In the genomic region with DNA sequence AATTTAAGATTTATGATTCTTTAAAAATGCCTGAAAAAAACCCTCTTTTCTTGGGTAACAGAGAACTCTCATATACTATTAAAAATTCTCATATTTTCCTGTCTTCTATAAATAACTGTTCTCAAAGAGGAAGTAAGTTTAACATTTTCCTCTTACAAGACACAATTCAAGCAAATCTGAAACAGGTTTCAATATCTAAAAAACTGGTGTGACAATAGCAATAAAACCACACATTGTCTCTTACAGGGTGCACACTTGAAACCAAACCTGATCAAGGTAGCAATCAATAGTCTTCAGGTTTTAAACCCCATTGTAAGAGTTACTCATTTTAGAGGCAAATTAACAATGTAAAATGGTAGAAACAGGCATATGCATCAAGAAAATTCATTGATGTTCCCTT, we compare ENCODE assay signal across 11 cellular contexts. TPM values are rescaled to one million over a fixed set of nuclear protein-coding genes. Genes with fewer than 3 reads are reported as not detected.
DNase-seq lines count a peak whose midpoint lies in the region; ATAC-seq and TF ChIP-seq lines count a peak whose summit lies in the region.
"Had no signal": no experiment of that assay in that cellular context is flagged by ENCODE, and none has a peak within 500 bp of the region (broad histone marks: within the 10 kb centered on the region; RNA-seq: fewer than 3 reads in every experiment).

No MANE protein-coding gene starts in this region.

- CTCF ChIA-PET in activated CD4-positive, alpha-beta memory T cell treated with anti-CD3 and anti-CD28 coated beads for 36 hours (lab: Charles Lee), result no interaction called here
- CTCF ChIA-PET in activated CD4-positive, alpha-beta memory T cell treated with anti-CD3 and anti-CD28 coated beads, Interleukin-2, amount 10 ng/mL, durations not matched to agents 7 days and 5 days (lab: Charles Lee), result interaction anchor here (0.9 kb wide), 1 partner anchor 14 kb away, joined by 3 read pairs; no protein-coding TSS in a partner anchor

- no peaks in the 10 kb centered on the region for H3K27me3 Mint-ChIP-seq in activated CD4-positive, alpha-beta memory T cell treated with anti-CD3 and anti-CD28 coated beads for 36 hours
- H3K27me3 Mint-ChIP-seq in activated CD4-positive, alpha-beta memory T cell treated with anti-CD3 and anti-CD28 coated beads, Interleukin-2, amount 10 ng/mL, durations not matched to agents 7 days and 5 days, result no peaks in the 10 kb centered on the region
- H3K27me3 Mint-ChIP-seq in progenitor cell of endocrine pancreas, result no peaks in the 10 kb centered on the region

- TF ChIP-seq CTCF in progenitor cell of endocrine pancreas (IDR thresholded peaks at IDR 0.05; ENCODE audit: unreplicated experiment), result no peak

- peak overlapping the region; percentile 55 for H3K27ac Mint-ChIP-seq in activated CD4-positive, alpha-beta memory T cell treated with anti-CD3 and anti-CD28 coated beads for 36 hours
- H3K27ac Mint-ChIP-seq in activated CD4-positive, alpha-beta memory T cell treated with anti-CD3 and anti-CD28 coated beads, Interleukin-2, amount 10 ng/mL, durations not matched to agents 7 days and 5 days, result no peak overlapping the region
- H3K27ac Mint-ChIP-seq in progenitor cell of endocrine pancreas, result peak overlapping the region; percentile 33

- peaks cover 34% of the 10 kb centered on the region for H3K4me1 Mint-ChIP-seq in activated CD4-positive, alpha-beta memory T cell treated with anti-CD3 and anti-CD28 coated beads for 36 hours (ENCODE audit: low read depth)
- peaks cover 27% of the 10 kb centered on the region for H3K4me1 Mint-ChIP-seq in activated CD4-positive, alpha-beta memory T cell treated with anti-CD3 and anti-CD28 coated beads, Interleukin-2, amount 10 ng/mL, durations not matched to agents 7 days and 5 days
- no peaks in the 10 kb centered on the region for H3K4me1 Mint-ChIP-seq in progenitor cell of endocrine pancreas (ENCODE audit: low read depth)

- no peak overlapping the region for H3K4me3 Mint-ChIP-seq in activated CD4-positive, alpha-beta memory T cell treated with anti-CD3 and anti-CD28 coated beads for 36 hours
- H3K4me3 Mint-ChIP-seq in activated CD4-positive, alpha-beta memory T cell treated with anti-CD3 and anti-CD28 coated beads, Interleukin-2, amount 10 ng/mL, durations not matched to agents 7 days and 5 days, result no peak overlapping the region
- no peak overlapping the region for H3K4me3 Mint-ChIP-seq in progenitor cell of endocrine pancreas (ENCODE audit: low read depth)
- H3K4me3 Mint-ChIP-seq: T-helper 1 cell treated with Interleukin-12 subunit alpha and Interleukin-12 subunit beta and Interleukin-4 antibody, amounts not matched to agents 30 μg/mL and 1 μg/mL, for 36 hours had no signal

- no peak for DNase-seq in activated CD4-positive, alpha-beta memory T cell treated with anti-CD3 and anti-CD28 coated beads for 36 hours
- DNase-seq in activated CD4-positive, alpha-beta memory T cell treated with anti-CD3 and anti-CD28 coated beads, Interleukin-2, amount 10 ng/mL, durations not matched to agents 7 days and 5 days, result no peak
- no peak for DNase-seq in progenitor cell of endocrine pancreas (ENCODE audit: low spot score, unreplicated experiment)
- no peak for DNase-seq in OCI-M2 (lab: John Stamatoyannopoulos, UW; ENCODE audit: unreplicated experiment)
- DNase-seq in SW480 (ENCODE audit: low spot score), result no peak
- DNase-seq in SHP77 treated with DMSO at 0.1 percent for 48 hours (lab: John Stamatoyannopoulos, UW), result no peak
- DNase-seq: adrenal gland, left cardiac atrium had no signal

- intact Hi-C loops in activated CD4-positive, alpha-beta memory T cell treated with anti-CD3 and anti-CD28 coated beads for 36 hours (cut with micrococcal nuclease), result no loop called here

- ATAC-seq in GM21576 (IDR thresholded peaks at IDR 0.05; ENCODE audit: unreplicated experiment), result peak; percentile 63
- ATAC-seq in HG03457 (IDR thresholded peaks at IDR 0.05; ENCODE audit: unreplicated experiment), result peak; percentile 42
- ATAC-seq: left cardiac atrium had no signal

- POLR2A ChIA-PET in activated CD4-positive, alpha-beta memory T cell treated with anti-CD3 and anti-CD28 coated beads for 36 hours (lab: Charles Lee), result no interaction called here
- POLR2A ChIA-PET in activated CD4-positive, alpha-beta memory T cell treated with anti-CD3 and anti-CD28 coated beads, Interleukin-2, amount 10 ng/mL, durations not matched to agents 7 days and 5 days (lab: Charles Lee), result interaction anchor here (1.1 to 1.8 kb wide), 3 partner anchors 13 to 29 kb away, joined by 3 to 7 read pairs (median 3); no protein-coding TSS in a partner anchor

- H3K36me3 Mint-ChIP-seq in activated CD4-positive, alpha-beta memory T cell treated with anti-CD3 and anti-CD28 coated beads for 36 hours, result peaks cover 51% of the 10 kb centered on the region
- peaks cover 61% of the 10 kb centered on the region for H3K36me3 Mint-ChIP-seq in activated CD4-positive, alpha-beta memory T cell treated with anti-CD3 and anti-CD28 coated beads, Interleukin-2, amount 10 ng/mL, durations not matched to agents 7 days and 5 days (ENCODE audit: low read depth)
- H3K36me3 Mint-ChIP-seq in progenitor cell of endocrine pancreas (ENCODE audit: insufficient read depth), result peaks cover 34% of the 10 kb centered on the region

- no peaks in the 10 kb centered on the region for H3K9me3 Mint-ChIP-seq in activated CD4-positive, alpha-beta memory T cell treated with anti-CD3 and anti-CD28 coated beads for 36 hours
- H3K9me3 Mint-ChIP-seq in activated CD4-positive, alpha-beta memory T cell treated with anti-CD3 and anti-CD28 coated beads, Interleukin-2, amount 10 ng/mL, durations not matched to agents 7 days and 5 days, result no peaks in the 10 kb centered on the region
- no peaks in the 10 kb centered on the region for H3K9me3 Mint-ChIP-seq in progenitor cell of endocrine pancreas (ENCODE audit: low read depth)
- H3K9me3 Mint-ChIP-seq: T-helper 1 cell treated with Interleukin-12 subunit alpha and Interleukin-12 subunit beta and Interleukin-4 antibody, amounts not matched to agents 30 μg/mL and 1 μg/mL, for 36 hours had no signal

RNA-seq across cellular contexts. Expression of a gene that starts 28.0 kb away (rescaled TPM):
- total RNA-seq in activated CD4-positive, alpha-beta memory T cell treated with anti-CD3 and anti-CD28 coated beads for 36 hours, result 100 to 1,000 TPM; 204 to 220 TPM
- 100 to 1,000 TPM; 182 to 185 TPM for total RNA-seq in activated CD4-positive, alpha-beta memory T cell treated with anti-CD3 and anti-CD28 coated beads, Interleukin-2, amount 10 ng/mL, durations not matched to agents 7 days and 5 days
- 259 and 270 TPM in 2 replicates for total RNA-seq in progenitor cell of endocrine pancreas

RNA-seq across cellular contexts. Expression of a gene that starts 53.9 kb away (rescaled TPM):
- total RNA-seq in activated CD4-positive, alpha-beta memory T cell treated with anti-CD3 and anti-CD28 coated beads for 36 hours, result 10 to 100 TPM in 1 of 2 experiments, 1 to 10 TPM in 1; 9.1 to 10.8 TPM
- total RNA-seq in activated CD4-positive, alpha-beta memory T cell treated with anti-CD3 and anti-CD28 coated beads, Interleukin-2, amount 10 ng/mL, durations not matched to agents 7 days and 5 days, result 10 to 100 TPM; 12.9 to 16.2 TPM
- 27.2 and 30.1 TPM in 2 replicates for total RNA-seq in progenitor cell of endocrine pancreas
